In the genomic region with DNA sequence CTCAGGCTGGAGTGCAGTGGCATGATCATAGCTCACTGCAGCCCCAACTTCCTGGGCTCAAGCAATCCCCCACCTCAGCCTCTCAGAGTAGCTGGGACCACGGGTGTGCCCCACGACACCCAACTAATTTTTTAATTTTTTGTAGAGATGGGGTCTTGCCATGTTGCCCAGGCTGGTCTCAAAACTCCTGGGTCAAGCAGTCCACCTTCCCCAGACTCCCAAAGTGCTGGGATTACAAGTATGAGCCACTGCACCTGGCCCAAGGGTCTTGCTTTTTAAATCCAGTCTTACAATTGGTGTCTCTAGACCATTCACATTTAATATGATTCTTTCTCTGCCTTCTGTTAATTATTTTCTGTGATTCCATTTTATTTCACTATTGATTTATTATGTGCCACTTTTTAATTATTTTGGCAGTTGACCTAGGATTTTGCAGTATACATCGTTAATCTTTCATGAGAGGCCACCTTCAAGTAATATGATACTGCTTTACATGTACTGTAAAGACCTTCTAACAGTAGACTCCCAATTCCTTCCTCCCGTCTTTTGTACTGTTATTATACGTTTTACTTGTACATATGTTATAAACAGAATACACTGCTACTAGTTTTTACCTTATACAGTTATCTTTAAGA, we compare ENCODE assay signal across 14 cellular contexts. TPM values are rescaled to one million over a fixed set of nuclear protein-coding genes. Genes with fewer than 3 reads are reported as not detected.
DNase-seq lines count a peak whose midpoint lies in the region; ATAC-seq lines count a peak whose summit lies in the region.
"Had no signal": no experiment of that assay in that cellular context is flagged by ENCODE, and none has a peak within 500 bp of the region (broad histone marks: within the 10 kb centered on the region; RNA-seq: fewer than 3 reads in every experiment).

No MANE protein-coding gene starts in this region.

- peaks cover 9% of the 10 kb centered on the region for H3K4me1 Mint-ChIP-seq in activated naive CD8-positive, alpha-beta T cell (ENCODE audit: low read depth)
- peaks cover 6% of the 10 kb centered on the region for H3K4me1 Mint-ChIP-seq in activated naive CD8-positive, alpha-beta T cell treated with anti-CD3 and anti-CD28 coated beads for 36 hours
- H3K4me1 Mint-ChIP-seq in central memory CD8-positive, alpha-beta T cell, result peaks cover 28% of the 10 kb centered on the region

- intact Hi-C loops in posterior vena cava (cut with DNase I), result no loop called here

- peaks cover 8% of the 10 kb centered on the region for H3K36me3 Mint-ChIP-seq in activated naive CD8-positive, alpha-beta T cell
- H3K36me3 Mint-ChIP-seq in activated naive CD8-positive, alpha-beta T cell treated with anti-CD3 and anti-CD28 coated beads for 36 hours, result peaks cover 35% of the 10 kb centered on the region
- H3K36me3 Mint-ChIP-seq in central memory CD8-positive, alpha-beta T cell (ENCODE audit: insufficient read depth), result peaks cover 61% of the 10 kb centered on the region

- ATAC-seq in central memory CD8-positive, alpha-beta T cell (replicated peaks; ENCODE audit: extremely low read depth, poor library complexity, severe bottlenecking), result no peak

- no peak overlapping the region for H3K4me3 Mint-ChIP-seq in activated naive CD8-positive, alpha-beta T cell
- no peak overlapping the region for H3K4me3 Mint-ChIP-seq in activated naive CD8-positive, alpha-beta T cell treated with anti-CD3 and anti-CD28 coated beads for 36 hours
- no peak overlapping the region for H3K4me3 Mint-ChIP-seq in central memory CD8-positive, alpha-beta T cell
- H3K4me3 Mint-ChIP-seq: CD4-positive, alpha-beta T cell had no signal

- H3K9me3 Mint-ChIP-seq in activated naive CD8-positive, alpha-beta T cell (ENCODE audit: low read depth), result no peaks in the 10 kb centered on the region
- no peaks in the 10 kb centered on the region for H3K9me3 Mint-ChIP-seq in activated naive CD8-positive, alpha-beta T cell treated with anti-CD3 and anti-CD28 coated beads for 36 hours
- no peaks in the 10 kb centered on the region for H3K9me3 Mint-ChIP-seq in central memory CD8-positive, alpha-beta T cell
- H3K9me3 Mint-ChIP-seq: CD4-positive, alpha-beta T cell had no signal

- H3K27ac Mint-ChIP-seq in activated naive CD8-positive, alpha-beta T cell, result peak overlapping the region; percentile 17
- no peak overlapping the region for H3K27ac Mint-ChIP-seq in activated naive CD8-positive, alpha-beta T cell treated with anti-CD3 and anti-CD28 coated beads for 36 hours
- H3K27ac Mint-ChIP-seq in central memory CD8-positive, alpha-beta T cell (ENCODE audit: low read depth), result peak overlapping the region; percentile 39
- H3K27ac Mint-ChIP-seq: CD4-positive, alpha-beta T cell had no signal

- no peaks in the 10 kb centered on the region for H3K27me3 Mint-ChIP-seq in activated naive CD8-positive, alpha-beta T cell
- no peaks in the 10 kb centered on the region for H3K27me3 Mint-ChIP-seq in activated naive CD8-positive, alpha-beta T cell treated with anti-CD3 and anti-CD28 coated beads for 36 hours
- no peaks in the 10 kb centered on the region for H3K27me3 Mint-ChIP-seq in central memory CD8-positive, alpha-beta T cell
- H3K27me3 Mint-ChIP-seq: CD4-positive, alpha-beta T cell had no signal

- DNase-seq in NCI-H1105 treated with DMSO at 0.1 percent for 48 hours (lab: John Stamatoyannopoulos, UW) (peak; percentile 3), NCI-H1105 (lab: John Stamatoyannopoulos, UW) (no peak), posterior vena cava (ENCODE audit: low spot score) (no peak)
- DNase-seq in activated naive CD8-positive, alpha-beta T cell treated with anti-CD3 and anti-CD28 coated beads for 36 hours, result no peak
- no peak for DNase-seq in central memory CD8-positive, alpha-beta T cell (ENCODE audit: low spot score in 2 of 2)
- DNase-seq in activated CD4-positive, alpha-beta T cell treated with anti-CD3 and anti-CD28 coated beads for 1 hour, result no peak
- no peak for DNase-seq in activated T-cell treated with anti-CD3 and anti-CD28 coated beads, Interleukin-2, amount 50 U/mL, for 1 hour
- DNase-seq: 8988T; Calu3; CD4-positive, alpha-beta T cell; DMS 273 treated with DMSO at 0.1 percent for 48 hours had no signal

RNA-seq across cellular contexts. Expression of a gene that starts 18.7 kb away (rescaled TPM):
- not detected for total RNA-seq in activated naive CD8-positive, alpha-beta T cell treated with anti-CD3 and anti-CD28 coated beads for 36 hours
- under 1 TPM; 0.28 to 0.38 TPM for total RNA-seq in posterior vena cava
- total RNA-seq: Daoy, H1 had no signal

RNA-seq across cellular contexts. Expression of a gene that starts 37.5 kb away (rescaled TPM):
- 10 to 100 TPM; 28.1 to 30.6 TPM for total RNA-seq in activated naive CD8-positive, alpha-beta T cell treated with anti-CD3 and anti-CD28 coated beads for 36 hours
- 10 to 100 TPM; 13.5 to 16.8 TPM for total RNA-seq in posterior vena cava
